In genomic region chr14:76514599-76514998, GRCh38 we compare ENCODE assay signal across 8 cellular contexts.
DNase-seq lines count a peak whose midpoint lies in the region; ATAC-seq, FAIRE-seq and TF ChIP-seq lines count a peak whose summit lies in the region.

No MANE protein-coding gene starts in this region.

- H3K36me3 ChIP-seq in PC-3 (ENCODE audit: low read depth, low read length) (no peaks in the 10 kb centered on the region), colonic mucosa (no peaks in the 10 kb centered on the region)

- no peak for FAIRE-seq in D721Med (lab: Jason Lieb, UNC)

- DNase-seq in D721Med (ENCODE audit: insufficient read length, low spot score): no peak
- DNase-seq in HCEC 1CT: peak; percentile 20
- peak; percentile 40 for DNase-seq in PC-3
- peak in 34 of 42 donors; percentile 8 to 67 (median 36) for DNase-seq in head of caudate nucleus
- DNase-seq in colonic mucosa: no peak
- no peak for DNase-seq in NK-92 treated with Interleukin-12 subunit alpha and Interleukin-12 subunit beta, amount 100 ng/mL, for 24 hours (lab: John Stamatoyannopoulos, UW)

- no peak overlapping the region for H3K4me3 ChIP-seq in PC-3 (ENCODE audit: low read length)
- no peak overlapping the region for H3K4me3 ChIP-seq in colonic mucosa

- peaks cover 68% of the 10 kb centered on the region for H3K27me3 ChIP-seq in PC-3 (ENCODE audit: low read length)
- H3K27me3 ChIP-seq in colonic mucosa: no peaks in the 10 kb centered on the region

- CTCF ChIA-PET in PC-3 (lab: Charles Lee): no interaction called here

- no peaks in the 10 kb centered on the region for H3F3A ChIP-seq in PC-3 (ENCODE audit: low read length, unreplicated experiment)

- no peaks in the 10 kb centered on the region for H4K20me1 ChIP-seq in PC-3 (ENCODE audit: low read length)

- H3K9me3 ChIP-seq in PC-3 (ENCODE audit: low read length) (no peaks in the 10 kb centered on the region), colonic mucosa (no peaks in the 10 kb centered on the region)

- H3K27ac ChIP-seq in PC-3 (ENCODE audit: low read length) (no peak overlapping the region), colonic mucosa (no peak overlapping the region)

- no peak overlapping the region for H3K4me2 ChIP-seq in PC-3 (ENCODE audit: low read length)

- POLR2A ChIA-PET in PC-3 (lab: Charles Lee; ENCODE audit: unreplicated experiment): no interaction called here

- no TSS peak for BruUV-seq in PC-3 (replicated peaks; lab: Mats Ljungman, UMichigan)

- H2AFZ ChIP-seq in PC-3 (ENCODE audit: low read length): no peak overlapping the region

- H3K9me2 ChIP-seq in PC-3 (replicated peaks; ENCODE audit: low read length): no peaks in the 10 kb centered on the region

- no peak overlapping the region for H3K9ac ChIP-seq in PC-3 (ENCODE audit: low read length)
- no peak overlapping the region for H3K9ac ChIP-seq in colonic mucosa (ENCODE audit: low read depth in 2 of 2, low read length in 2 of 2)

- peak; percentile 65 for TF ChIP-seq CTCF in D721Med (IDR thresholded peaks at IDR 0.05; ENCODE audit: insufficient read depth, missing control alignments)
- peak; percentile 54 for TF ChIP-seq CTCF in PC-3 (conservative IDR thresholded peaks at IDR 0.05; ENCODE audit: low read depth, low read length)
- TF ChIP-seq CTCF in colonic mucosa (IDR thresholded peaks at IDR 0.05): no peak

- intact Hi-C loops in PC-3 (cut with micrococcal nuclease) (loop anchor here (10.0 kb wide), 1 partner anchor 130 kb away; no protein-coding TSS in a partner anchor), head of caudate nucleus (cut with DNase I) (no loop called here), colonic mucosa (cut with DNase I) (no loop called here)

- no peaks in the 10 kb centered on the region for H3K4me1 ChIP-seq in PC-3 (ENCODE audit: insufficient read depth, low read length)
- H3K4me1 ChIP-seq in colonic mucosa: no peaks in the 10 kb centered on the region

- H3K79me2 ChIP-seq in PC-3 (ENCODE audit: low read length): no peaks in the 10 kb centered on the region

- no peak for ATAC-seq in PC-3
- no peak for ATAC-seq in HG03159 (IDR thresholded peaks at IDR 0.05; ENCODE audit: unreplicated experiment)
- no peak for ATAC-seq in HG02981 (IDR thresholded peaks at IDR 0.05; ENCODE audit: unreplicated experiment)

Comparison
In these comparisons a context has a peak if more than half of its experiments do, and no peak if none do; other contexts are left out.
1. DNase-seq: peak in HCEC 1CT (single experiment), PC-3 (single experiment) and head of caudate nucleus (34 of 42); none in D721Med (single experiment), colonic mucosa (single experiment) and NK-92 treated with Interleukin-12 subunit alpha and Interleukin-12 subunit beta, amount 100 ng/mL, for 24 hours (single experiment).